Comparison of ENCODE assay signal across 25 cellular contexts in genomic region chr9:95438958-95439357, GRCh38.
"Had no signal": no experiment of that assay in that cellular context is flagged by ENCODE, and none has a peak within 500 bp of the region (broad histone marks: within the 10 kb centered on the region; RNA-seq: fewer than 3 reads in every experiment).

No MANE protein-coding gene starts in this region.

- H3K9me3 ChIP-seq: left ventricle myocardium inferior, pancreas, prostate gland, sigmoid colon, suprapubic skin, thoracic aorta, tibial artery, upper lobe of right lung had no signal

- H3K4me3 ChIP-seq: left ventricle myocardium inferior, lung, neural progenitor cell, pancreas, prostate gland, sigmoid colon, spleen, suprapubic skin, thoracic aorta, tibial artery, upper lobe of right lung had no signal

- H2AFZ ChIP-seq: neural progenitor cell had no signal

- H3K4me1 ChIP-seq: left ventricle myocardium inferior, pancreas, prostate gland, sigmoid colon, spleen, suprapubic skin, tibial artery, upper lobe of right lung had no signal

- H3K27me3 ChIP-seq: neural progenitor cell, pancreas, sigmoid colon, suprapubic skin, upper lobe of right lung had no signal

- FAIRE-seq: pancreas, small intestine, urothelium cell line had no signal

- H3K4me2 ChIP-seq: neural progenitor cell had no signal

- H3K27ac ChIP-seq: left ventricle myocardium inferior, neural progenitor cell, pancreas, prostate gland, sigmoid colon, spleen, suprapubic skin, thoracic aorta, tibial artery, upper lobe of right lung had no signal

- DNase-seq: islet precursor cell; left ventricle myocardium inferior; mesendoderm; naive B cell; natural killer cell; nephron progenitor cell; pancreas; posterior cingulate gyrus; retina; right cardiac atrium; sigmoid colon; small intestine; spleen; stimulated activated CD4-positive, alpha-beta T cell treated with anti-CD3 and anti-CD28 coated beads, Interleukin-4, amount 100 ng/mL, for 24 hours; stimulated activated naive CD4-positive, alpha-beta T cell; tibial artery; trophoblast cell; upper lobe of right lung had no signal

- ATAC-seq: natural killer cell; pancreas; right cardiac atrium; stimulated activated effector memory CD8-positive, alpha-beta T cell treated with anti-CD3 and anti-CD28 coated beads, Interleukin-12 subunit alpha, Interleukin-12 subunit beta, amount 100 ng/mL, for 72 hours; upper lobe of right lung had no signal

- H3K36me3 ChIP-seq: left ventricle myocardium inferior, pancreas, prostate gland, sigmoid colon, spleen, suprapubic skin, thoracic aorta, tibial artery, upper lobe of right lung had no signal

- H3K9ac ChIP-seq: neural progenitor cell had no signal
